In genomic region chr14:67819563-67820411, GRCh38 we compare ENCODE assay signal across 8 cellular contexts. TPM values are rescaled to one million over a fixed set of nuclear protein-coding genes. Genes with fewer than 3 reads are reported as not detected.
DNase-seq lines count a peak whose midpoint lies in the region; TF ChIP-seq lines count a peak whose summit lies in the region.

TSS of gene RAD51B (plus strand) at chr14:67819779.

- no peak for TF ChIP-seq CTCF in fibroblast of villous mesenchyme (IDR thresholded peaks at IDR 0.05; ENCODE audit: insufficient read depth, low read depth, low read length)
- TF ChIP-seq CTCF in nephron progenitor cell (IDR thresholded peaks at IDR 0.05): no peak

- peak within 1 kb of the TSS; percentile 98 for H3K4me3 Mint-ChIP-seq in nephron progenitor cell
- peak within 1 kb of the TSS; percentile 99 for H3K4me3 Mint-ChIP-seq in stimulated activated naive CD8-positive, alpha-beta T cell treated with anti-CD3 and anti-CD28 coated beads, Interleukin-15, Interleukin-2, amounts not matched to agents 100 ng/mL and 50 ng/mL, for 24 hours

- no peaks in the 10 kb centered on the region for H3K36me3 Mint-ChIP-seq in nephron progenitor cell (ENCODE audit: low read depth)
- H3K36me3 Mint-ChIP-seq in stimulated activated naive CD8-positive, alpha-beta T cell treated with anti-CD3 and anti-CD28 coated beads, Interleukin-15, Interleukin-2, amounts not matched to agents 100 ng/mL and 50 ng/mL, for 24 hours (ENCODE audit: low read depth): peaks cover 4% of the 10 kb centered on the region

- H3K27me3 Mint-ChIP-seq in nephron progenitor cell (ENCODE audit: low read depth, poor library complexity): peaks cover 4% of the 10 kb centered on the region
- no peaks in the 10 kb centered on the region for H3K27me3 Mint-ChIP-seq in stimulated activated naive CD8-positive, alpha-beta T cell treated with anti-CD3 and anti-CD28 coated beads, Interleukin-15, Interleukin-2, amounts not matched to agents 100 ng/mL and 50 ng/mL, for 24 hours

- H3K4me1 Mint-ChIP-seq in nephron progenitor cell: peaks cover 43% of the 10 kb centered on the region
- peaks cover 54% of the 10 kb centered on the region for H3K4me1 Mint-ChIP-seq in stimulated activated naive CD8-positive, alpha-beta T cell treated with anti-CD3 and anti-CD28 coated beads, Interleukin-15, Interleukin-2, amounts not matched to agents 100 ng/mL and 50 ng/mL, for 24 hours (ENCODE audit: low read depth)

- peak within 1 kb of the TSS; percentile 92 for H3K4me3 ChIP-seq in fibroblast of villous mesenchyme (ENCODE audit: low read depth, low read length)

- DNase-seq in EH (ENCODE audit: low read depth): peak; percentile 80
- peak; percentile 62 for DNase-seq in H4 (ENCODE audit: low spot score)
- DNase-seq in M059J (ENCODE audit: low read depth): peak; percentile 80
- DNase-seq in SHP77 treated with DMSO at 0.1 percent for 48 hours (lab: John Stamatoyannopoulos, UW): peak; percentile 31
- peak; percentile 76 for DNase-seq in activated effector memory CD4-positive, alpha-beta T cell treated with Interleukin-2 at 50 U/mL for 16 hours
- DNase-seq in fibroblast of villous mesenchyme (ENCODE audit: low read depth): peak; percentile 88
- peak; percentile 78 for DNase-seq in nephron progenitor cell

- H3K9me3 Mint-ChIP-seq in nephron progenitor cell: no peaks in the 10 kb centered on the region
- H3K9me3 Mint-ChIP-seq in stimulated activated naive CD8-positive, alpha-beta T cell treated with anti-CD3 and anti-CD28 coated beads, Interleukin-15, Interleukin-2, amounts not matched to agents 100 ng/mL and 50 ng/mL, for 24 hours: no peaks in the 10 kb centered on the region

- H3K27ac Mint-ChIP-seq in nephron progenitor cell: peak within 1 kb of the TSS; percentile 83
- H3K27ac Mint-ChIP-seq in stimulated activated naive CD8-positive, alpha-beta T cell treated with anti-CD3 and anti-CD28 coated beads, Interleukin-15, Interleukin-2, amounts not matched to agents 100 ng/mL and 50 ng/mL, for 24 hours: peak within 1 kb of the TSS; percentile 98

RNA-seq across cellular contexts. Expression of gene RAD51B, which starts in this region (rescaled TPM):
- 5.2 and 11.2 TPM in 2 replicates for total RNA-seq in H4 (2014; rRNA removed; shearing (Covaris generic))
- total RNA-seq in M059J (2014; rRNA removed; shearing (Covaris generic)): 19.0 and 21.9 TPM in 2 replicates
- total RNA-seq in fibroblast of villous mesenchyme: 13.9 and 22.0 TPM in 2 replicates

Comparison
In these comparisons a context has a peak if more than half of its experiments do, and no peak if none do; other contexts are left out.
1. Peak in every context shown above with its lines: DNase-seq and H3K4me3 ChIP-seq.
2. DNase-seq: peak in every context shown above with its lines; median percentile 88 in fibroblast of villous mesenchyme; 80 in EH; 80 in M059J; 78 in nephron progenitor cell; 76 in activated effector memory CD4-positive, alpha-beta T cell treated with Interleukin-2 at 50 U/mL for 16 hours; 62 in H4; 31 in SHP77 treated with DMSO at 0.1 percent for 48 hours.